ENCODE assay signal across 22 cellular contexts in genomic region chr5:115979628-115980041, GRCh38. TPM values are rescaled to one million over a fixed set of nuclear protein-coding genes. Genes with fewer than 3 reads are reported as not detected.
DNase-seq lines count a peak whose midpoint lies in the region; ATAC-seq and TF ChIP-seq lines count a peak whose summit lies in the region.
"Had no signal": no experiment of that assay in that cellular context is flagged by ENCODE, and none has a peak within 500 bp of the region (broad histone marks: within the 10 kb centered on the region; RNA-seq: fewer than 3 reads in every experiment).

No MANE protein-coding gene starts in this region.

- no peaks in the 10 kb centered on the region for H3K79me2 ChIP-seq in MM.1S (ENCODE audit: low read length)

- H3K9me3 Mint-ChIP-seq in CD4-positive, alpha-beta T cell, result peaks cover 6% of the 10 kb centered on the region
- no peaks in the 10 kb centered on the region for H3K9me3 Mint-ChIP-seq in CD8-positive, alpha-beta T cell
- H3K9me3 Mint-ChIP-seq: activated naive CD8-positive, alpha-beta T cell treated with anti-CD3 and anti-CD28 coated beads, Interleukin-2, amount 50 U/mL, for 24 hours had no signal

- no peak for TF ChIP-seq CTCF in CD4-positive, alpha-beta T cell (IDR thresholded peaks at IDR 0.05)
- no peak for TF ChIP-seq CTCF in MM.1S (IDR thresholded peaks at IDR 0.05; ENCODE audit: low read length)
- TF ChIP-seq CTCF in CD8-positive, alpha-beta T cell (IDR thresholded peaks at IDR 0.05), result no peak

- DNase-seq in ELR (ENCODE audit: low read depth) (peak; percentile 48), amniotic epithelial cell (ENCODE audit: low read depth) (peak; percentile 88), left cardiac atrium (no peak), MM.1S (no peak)
- DNase-seq in CD4-positive, alpha-beta T cell, result no peak
- no peak for DNase-seq in CD8-positive, alpha-beta T cell
- DNase-seq: activated CD4-positive, alpha-beta T cell treated with anti-CD3 and anti-CD28 coated beads, Interleukin-2, amount 50 U/mL, for 4 hours; activated naive CD8-positive, alpha-beta T cell treated with anti-CD3 and anti-CD28 coated beads, Interleukin-2, amount 50 U/mL, for 24 hours; activated T-cell treated with anti-CD3 and anti-CD28 coated beads, Interleukin-2, amount 50 U/mL, for 4 hours; hippocampal formation; Karpas-422; NCI-H1694; NCI-H446; nephron progenitor cell; OCI-M1; SK-N-SH; stimulated activated CD4-positive, alpha-beta T cell treated with anti-CD3 and anti-CD28 coated beads, Interleukin-4, amount 100 ng/mL, for 1 hour; transverse colon had no signal

- H3K36me3 ChIP-seq in skeletal muscle tissue (ENCODE audit: control insufficient read depth in 3 of 3, insufficient read depth in 3 of 3, low read length in 3 of 3) (no peaks in the 10 kb centered on the region), MM.1S (replicated peaks; ENCODE audit: insufficient read depth, low read length) (no peaks in the 10 kb centered on the region)
- no peaks in the 10 kb centered on the region for H3K36me3 ChIP-seq in CD8-positive, alpha-beta T cell (ENCODE audit: insufficient read depth, low read length)
- H3K36me3 ChIP-seq: transverse colon had no signal

- H3K4me1 ChIP-seq in skeletal muscle tissue (ENCODE audit: control insufficient read depth in 3 of 3, insufficient read depth in 3 of 3, low read length in 3 of 3) (peaks cover 0 to 13% (median 0%) of the 10 kb centered on the region in 3 donors), MM.1S (ENCODE audit: low read length) (peaks cover 17% of the 10 kb centered on the region)
- H3K4me1 ChIP-seq in CD8-positive, alpha-beta T cell (ENCODE audit: insufficient read depth, low read length), result no peaks in the 10 kb centered on the region
- H3K4me1 ChIP-seq: transverse colon had no signal

- no peaks in the 10 kb centered on the region for H3K4me1 Mint-ChIP-seq in CD4-positive, alpha-beta T cell (ENCODE audit: low read depth)
- H3K4me1 Mint-ChIP-seq in CD8-positive, alpha-beta T cell (ENCODE audit: low read depth), result no peaks in the 10 kb centered on the region
- H3K4me1 Mint-ChIP-seq: activated naive CD8-positive, alpha-beta T cell treated with anti-CD3 and anti-CD28 coated beads, Interleukin-2, amount 50 U/mL, for 24 hours; CD14-positive monocyte had no signal

- H3K27ac Mint-ChIP-seq in CD4-positive, alpha-beta T cell, result no peak overlapping the region
- no peak overlapping the region for H3K27ac Mint-ChIP-seq in CD8-positive, alpha-beta T cell
- H3K27ac Mint-ChIP-seq: activated naive CD8-positive, alpha-beta T cell treated with anti-CD3 and anti-CD28 coated beads, Interleukin-2, amount 50 U/mL, for 24 hours; CD14-positive monocyte; nephron progenitor cell had no signal

- H3F3A ChIP-seq in MM.1S (ENCODE audit: insufficient read depth, low read length), result peaks cover 7% of the 10 kb centered on the region

- H2AFZ ChIP-seq in MM.1S (ENCODE audit: low read length), result no peak overlapping the region

- H3K4me3 ChIP-seq in skeletal muscle tissue (ENCODE audit: low read length in 3 of 3), result no peak overlapping the region
- H3K4me3 ChIP-seq in MM.1S (ENCODE audit: low read length), result no peak overlapping the region
- no peak overlapping the region for H3K4me3 ChIP-seq in CD8-positive, alpha-beta T cell (ENCODE audit: low read depth, low read length)
- H3K4me3 ChIP-seq: transverse colon had no signal

- no peak overlapping the region for H3K4me2 ChIP-seq in MM.1S (ENCODE audit: low read depth, low read length)
- H3K4me2 ChIP-seq: SK-N-SH had no signal

- no peaks in the 10 kb centered on the region for H3K27me3 ChIP-seq in skeletal muscle tissue (ENCODE audit: control insufficient read depth in 3 of 3, insufficient read depth in 3 of 3, low read length in 3 of 3)
- peaks cover 11% of the 10 kb centered on the region for H3K27me3 ChIP-seq in CD4-positive, alpha-beta T cell (ENCODE audit: control insufficient read depth, insufficient read depth, low read length)
- no peaks in the 10 kb centered on the region for H3K27me3 ChIP-seq in MM.1S (replicated peaks; ENCODE audit: insufficient read depth, low read length)
- no peaks in the 10 kb centered on the region for H3K27me3 ChIP-seq in CD8-positive, alpha-beta T cell (ENCODE audit: insufficient read depth, low read length)
- H3K27me3 ChIP-seq: transverse colon had no signal

- ATAC-seq in left cardiac atrium (peak; percentile 44 to 78), HG03097 (IDR thresholded peaks at IDR 0.05; ENCODE audit: low FRiP score, unreplicated experiment) (no peak)
- ATAC-seq in CD4-positive, alpha-beta T cell (ENCODE audit: poor library complexity), result no peak
- ATAC-seq in CD8-positive, alpha-beta T cell, result no peak
- ATAC-seq: activated naive CD8-positive, alpha-beta T cell treated with anti-CD3 and anti-CD28 coated beads, Interleukin-2, amount 50 U/mL, for 24 hours; activated T-cell treated with anti-CD3 and anti-CD28 coated beads, Interleukin-2, amount 50 U/mL, for 4 hours had no signal

- POLR2A ChIA-PET in CD4-positive, alpha-beta T cell (lab: Charles Lee), result no interaction called here
- POLR2A ChIA-PET in CD8-positive, alpha-beta T cell (lab: Charles Lee), result no interaction called here

- H4K20me1 ChIP-seq in MM.1S (ENCODE audit: insufficient read depth, low read length), result no peaks in the 10 kb centered on the region

- no peak overlapping the region for H3K9ac ChIP-seq in skeletal muscle tissue (ENCODE audit: low read depth in 1 of 3, low read length in 3 of 3)
- no peak overlapping the region for H3K9ac ChIP-seq in MM.1S (ENCODE audit: low read length)
- H3K9ac ChIP-seq: SK-N-SH had no signal

- intact Hi-C loops in left cardiac atrium (cut with DNase I), result no loop called here
- intact Hi-C loops in CD4-positive, alpha-beta T cell (cut with DNase I, micrococcal nuclease), result no loop called here
- intact Hi-C loops in CD8-positive, alpha-beta T cell (cut with DNase I, micrococcal nuclease), result no loop called here

- peaks cover 51% of the 10 kb centered on the region for H3K27me3 Mint-ChIP-seq in CD4-positive, alpha-beta T cell
- H3K27me3 Mint-ChIP-seq in CD8-positive, alpha-beta T cell (ENCODE audit: low read depth), result peaks cover 27% of the 10 kb centered on the region

- no peak overlapping the region for H3K4me3 Mint-ChIP-seq in CD4-positive, alpha-beta T cell
- no peak overlapping the region for H3K4me3 Mint-ChIP-seq in CD8-positive, alpha-beta T cell
- H3K4me3 Mint-ChIP-seq: activated naive CD8-positive, alpha-beta T cell treated with anti-CD3 and anti-CD28 coated beads, Interleukin-2, amount 50 U/mL, for 24 hours; activated T-cell treated with anti-CD3 and anti-CD28 coated beads, Interleukin-2, amount 50 U/mL, for 4 hours; CD14-positive monocyte; nephron progenitor cell had no signal

- no peaks in the 10 kb centered on the region for H3K9me3 ChIP-seq in skeletal muscle tissue (ENCODE audit: control insufficient read depth in 3 of 3, low read length in 3 of 3)
- H3K9me3 ChIP-seq in CD4-positive, alpha-beta T cell (ENCODE audit: control insufficient read depth, low read length), result no peaks in the 10 kb centered on the region
- H3K9me3 ChIP-seq in MM.1S (replicated peaks; ENCODE audit: insufficient read depth, low read length), result no peaks in the 10 kb centered on the region
- H3K9me3 ChIP-seq in CD8-positive, alpha-beta T cell (ENCODE audit: low read length), result no peaks in the 10 kb centered on the region
- H3K9me3 ChIP-seq: transverse colon had no signal

- no peaks in the 10 kb centered on the region for H3K36me3 Mint-ChIP-seq in CD4-positive, alpha-beta T cell (ENCODE audit: low read depth)
- H3K36me3 Mint-ChIP-seq in CD8-positive, alpha-beta T cell, result no peaks in the 10 kb centered on the region
- H3K36me3 Mint-ChIP-seq: CD14-positive monocyte had no signal

- H3K27ac ChIP-seq in skeletal muscle tissue (ENCODE audit: low read depth, low read length), result peak overlapping the region; percentile 60
- no peak overlapping the region for H3K27ac ChIP-seq in CD4-positive, alpha-beta T cell (ENCODE audit: low read depth, low read length)
- no peak overlapping the region for H3K27ac ChIP-seq in MM.1S (ENCODE audit: low read length)
- no peak overlapping the region for H3K27ac ChIP-seq in CD8-positive, alpha-beta T cell (ENCODE audit: low read depth, low read length)

- no peaks in the 10 kb centered on the region for H3K9me2 ChIP-seq in MM.1S (replicated peaks; ENCODE audit: insufficient read depth, low read length)
- H3K9me2 ChIP-seq: SK-N-SH had no signal

- CTCF ChIA-PET in CD4-positive, alpha-beta T cell (lab: Charles Lee), result no interaction called here
- CTCF ChIA-PET in CD8-positive, alpha-beta T cell (lab: Charles Lee), result no interaction called here

RNA-seq across cellular contexts. Expression of gene LVRN, which starts 17.4 kb away (rescaled TPM):
- total RNA-seq in left cardiac atrium (1 to 10 TPM in 1 of 2 donors, under 1 TPM in 1; 0.65 to 3.9 TPM), skeletal muscle tissue (1.6 TPM)
- under 1 TPM in 1 of 2 experiments, not detected in 1; 0.17 TPM for total RNA-seq in CD4-positive, alpha-beta T cell
- total RNA-seq in CD8-positive, alpha-beta T cell, result not detected
- total RNA-seq: activated T-cell treated with anti-CD3 and anti-CD28 coated beads, Interleukin-2, amount 50 U/mL, for 4 hours had no signal

RNA-seq across cellular contexts. Expression of gene ARL14EPL, which starts 52.6 kb away (rescaled TPM):
- total RNA-seq in left cardiac atrium (not detected), skeletal muscle tissue (not detected)
- total RNA-seq in CD4-positive, alpha-beta T cell, result not detected
- 1 to 10 TPM in 1 of 2 experiments, under 1 TPM in 1; 0.44 to 1.0 TPM for total RNA-seq in CD8-positive, alpha-beta T cell
- total RNA-seq: activated T-cell treated with anti-CD3 and anti-CD28 coated beads, Interleukin-2, amount 50 U/mL, for 4 hours; liver; transverse colon had no signal

Comparison
In these comparisons a context has a peak if more than half of its experiments do, and no peak if none do; other contexts are left out.
1. DNase-seq: peak in ELR (single experiment) and amniotic epithelial cell (single experiment); none in left cardiac atrium (single experiment), CD4-positive, alpha-beta T cell (0 of 10), MM.1S (single experiment) and CD8-positive, alpha-beta T cell (0 of 7).
2. ATAC-seq: peak in left cardiac atrium (2 of 2); none in CD4-positive, alpha-beta T cell (single experiment), HG03097 (single experiment) and CD8-positive, alpha-beta T cell (single experiment).